2 cellular contexts compared by ENCODE assay signal in genomic region chr20:17654649-17655285, GRCh38.
TF ChIP-seq lines count a peak whose summit lies in the region.

No MANE protein-coding gene starts in this region.

TF ChIP-seq in Ishikawa, 13 proteins besides CTCF, POLR2A, EP300 and RAD21:
- TF ChIP-seq TEAD4 (IDR thresholded peaks at IDR 0.05) (peak; percentile 38), USF1 (IDR thresholded peaks at IDR 0.05) (no peak), TCF12 (IDR thresholded peaks at IDR 0.05; ENCODE audit: low read depth) (0 out of 2 replicates have a peak, but pooled peaks have one; percentile 21)

TF ChIP-seq in H1, 55 proteins besides CTCF, POLR2A, EP300 and RAD21:
- TF ChIP-seq POLR2AphosphoS5 (IDR thresholded peaks at IDR 0.05; ENCODE audit: low read depth, low read length) (no peak), USF2 (IDR thresholded peaks at IDR 0.05; ENCODE audit: low read length) (no peak), SP1 (IDR thresholded peaks at IDR 0.05; ENCODE audit: low read depth, low read length) (no peak), BRCA1 (IDR thresholded peaks at IDR 0.05; ENCODE audit: low read depth, low read length) (no peak), SIX5 (IDR thresholded peaks at IDR 0.05; ENCODE audit: low read depth, low read length) (no peak), EGR1 (IDR thresholded peaks at IDR 0.05; ENCODE audit: borderline replicate concordance, low read depth, low read length) (no peak), HDAC6 (IDR thresholded peaks at IDR 0.05; ENCODE audit: low read depth, low read length) (no peak), ATF2 (IDR thresholded peaks at IDR 0.05; ENCODE audit: low read length) (no peak), RFX5 (IDR thresholded peaks at IDR 0.05; ENCODE audit: borderline replicate concordance, low read depth, low read length) (no peak), SAP30 (IDR thresholded peaks at IDR 0.05; ENCODE audit: insufficient read depth, insufficient replicate concordance, low read length) (no peak), SIN3A (conservative IDR thresholded peaks at IDR 0.05 in 1 of 2, IDR thresholded peaks at IDR 0.05 in 1 of 2; ENCODE audit: low read depth in 1 of 2, low read length in 2 of 2) (no peak), ZNF274 (IDR thresholded peaks at IDR 0.05; ENCODE audit: borderline replicate concordance, extremely low read depth, low read length) (no peak), RBBP5 (IDR thresholded peaks at IDR 0.05; ENCODE audit: borderline replicate concordance, low read depth, low read length) (no peak), TEAD4 (IDR thresholded peaks at IDR 0.05; ENCODE audit: low read depth, low read length) (no peak), TAF1 (IDR thresholded peaks at IDR 0.05; ENCODE audit: low read depth, low read length) (no peak), ASH2L (IDR thresholded peaks at IDR 0.05; ENCODE audit: low read length) (no peak), CBX8 (IDR thresholded peaks at IDR 0.05; ENCODE audit: borderline replicate concordance, low read depth, low read length) (no peak)
